20 cellular contexts compared by ENCODE assay signal in genomic region chr2:82825410-82826090, GRCh38.
A peak's percentile ranks its signal among the peaks of the same experiment; 100 is the strongest.
DNase-seq lines count a peak whose midpoint lies in the region; ATAC-seq, FAIRE-seq and TF ChIP-seq lines count a peak whose summit lies in the region.
"Had no signal": no experiment of that assay in that cellular context is flagged by ENCODE, and none has a peak within 500 bp of the region (broad histone marks: within the 10 kb centered on the region; RNA-seq: fewer than 3 reads in every experiment).

No MANE protein-coding gene starts in this region.

- no TSS peak for BruUV-seq in HepG2 (replicated peaks; lab: Mats Ljungman, UMichigan)

- TF ChIP-seq CTCF in HepG2 (CRISPR knock-in tag; IDR thresholded peaks at IDR 0.05) (no peak), right lobe of liver (IDR thresholded peaks at IDR 0.05) (no peak), OCI-LY3 (IDR thresholded peaks at IDR 0.05; ENCODE audit: low read depth, low read length) (no peak)

- TF ChIP-seq EP300 in HepG2 (IDR thresholded peaks at IDR 0.05; ENCODE audit: low read depth in 2 of 2, low read length in 2 of 2) (no peak), HepG2 (CRISPR knock-in tag; IDR thresholded peaks at IDR 0.05; ENCODE audit: borderline replicate concordance) (no peak)

- TF ChIP-seq RAD21 in HepG2 (CRISPR knock-in tag; IDR thresholded peaks at IDR 0.05): no peak

- H3K4me2 ChIP-seq in HepG2 (ENCODE audit: low read depth, low read length): no peak overlapping the region
- H3K4me2 ChIP-seq in OCI-LY3 (ENCODE audit: low read length): no peak overlapping the region
- H3K4me2 ChIP-seq: BLaER1 treated with 17β-estradiol and CSF1 and Interleukin-3, amounts not matched to agents 10 nM and 100 nM had no signal

- ATAC-seq in HepG2: no peak
- no peak for ATAC-seq in right lobe of liver
- no peak for ATAC-seq in HG02759 (IDR thresholded peaks at IDR 0.05; ENCODE audit: unreplicated experiment)
- ATAC-seq: CD8-positive, alpha-beta T cell had no signal

- WGBS in HepG2 (ENCODE audit: low lambda C conversion rate): 2% methylated on average over 8 of the region's 8 CpGs
- WGBS in right lobe of liver (ENCODE audit: insufficient coverage, low coverage, low lambda C conversion rate, missing lambda C conversion rate): 62% methylated on average over 8 of the region's 8 CpGs

- H3K4me3 ChIP-seq in HepG2 (replicated peaks in 1 of 3; ENCODE audit: insufficient read depth in 1 of 3, low read depth in 2 of 3, low read length in 3 of 3) (no peak overlapping the region), right lobe of liver (no peak overlapping the region), OCI-LY3 (ENCODE audit: low read length) (no peak overlapping the region)
- H3K4me3 ChIP-seq: BLaER1 treated with 17β-estradiol and CSF1 and Interleukin-3, amounts not matched to agents 10 nM and 100 nM had no signal

- H3K79me2 ChIP-seq in HepG2 (ENCODE audit: insufficient read depth, low read length): no peaks in the 10 kb centered on the region
- no peaks in the 10 kb centered on the region for H3K79me2 ChIP-seq in OCI-LY3 (ENCODE audit: low read length)

- H3K4me1 ChIP-seq in HepG2 (ENCODE audit: insufficient read depth, low read length) (no peaks in the 10 kb centered on the region), right lobe of liver (no peaks in the 10 kb centered on the region), OCI-LY3 (ENCODE audit: low read length) (no peaks in the 10 kb centered on the region)
- H3K4me1 ChIP-seq: BLaER1 treated with 17β-estradiol and CSF1 and Interleukin-3, amounts not matched to agents 10 nM and 100 nM; Caco-2 had no signal

- H3K27me3 ChIP-seq in HepG2 (ENCODE audit: control insufficient read depth in 1 of 2, insufficient read depth in 2 of 2, low read length in 2 of 2) (no peaks in the 10 kb centered on the region), right lobe of liver (no peaks in the 10 kb centered on the region), OCI-LY3 (ENCODE audit: low read depth, low read length) (no peaks in the 10 kb centered on the region)
- H3K27me3 ChIP-seq: BLaER1 treated with 17β-estradiol and CSF1 and Interleukin-3, amounts not matched to agents 10 nM and 100 nM had no signal

- intact Hi-C loops in HepG2 (cut with micrococcal nuclease; ENCODE audit: unreplicated experiment) (no loop called here), right lobe of liver (cut with DNase I) (no loop called here)

- H3K36me3 ChIP-seq in HepG2 (replicated peaks in 1 of 2; ENCODE audit: control insufficient read depth in 1 of 2, insufficient read depth in 2 of 2, low read length in 2 of 2) (no peaks in the 10 kb centered on the region), right lobe of liver (no peaks in the 10 kb centered on the region), OCI-LY3 (replicated peaks; ENCODE audit: low read depth, low read length) (no peaks in the 10 kb centered on the region)
- H3K36me3 ChIP-seq: BLaER1 treated with 17β-estradiol and CSF1 and Interleukin-3, amounts not matched to agents 10 nM and 100 nM had no signal

- no peak for TF ChIP-seq POLR2A in HepG2 (IDR thresholded peaks at IDR 0.05; ENCODE audit: insufficient read depth in 1 of 2, low read depth in 2 of 2, low read length in 2 of 2)
- TF ChIP-seq POLR2A in right lobe of liver (IDR thresholded peaks at IDR 0.05): no peak

- CTCF ChIA-PET in HepG2 (lab: Yijun Ruan, JAX; ENCODE audit: low intra/inter-chr PET ratio, low total read pairs): no interaction called here

- no peak overlapping the region for H3K27ac ChIP-seq in HepG2 (ENCODE audit: extremely low read length, insufficient read depth, low read length)
- H3K27ac ChIP-seq in right lobe of liver: no peak overlapping the region
- no peak overlapping the region for H3K27ac ChIP-seq in OCI-LY3 (ENCODE audit: low read length)
- H3K27ac ChIP-seq: BLaER1 treated with 17β-estradiol and CSF1 and Interleukin-3, amounts not matched to agents 10 nM and 100 nM; C4-2B had no signal

- H3K9me3 ChIP-seq in HepG2 (ENCODE audit: low read length) (0 out of 2 replicates have a peak, but pooled peaks cover 7% of the 10 kb centered on the region), right lobe of liver (no peaks in the 10 kb centered on the region), OCI-LY3 (ENCODE audit: insufficient read depth, low read length) (no peaks in the 10 kb centered on the region)
- H3K9me3 ChIP-seq: BLaER1 treated with 17β-estradiol and CSF1 and Interleukin-3, amounts not matched to agents 10 nM and 100 nM; Caco-2 had no signal

- FAIRE-seq in HepG2 (lab: Jason Lieb, UNC): no peak
- FAIRE-seq: A204.1, D721Med, G401.6, GM12891, GM19239 had no signal

- DNase-seq in HepG2 (ENCODE audit: low spot score) (no peak), right lobe of liver (no peak), SHP77 (lab: John Stamatoyannopoulos, UW) (no peak)
- DNase-seq: 8988T; AML-193; Caco-2; Calu3; CD4-positive, alpha-beta T cell; CD8-positive, alpha-beta T cell; DMS79 treated with DMSO at 0.1 percent for 48 hours; GF-D8 had no signal

- in situ Hi-C loops in HepG2 (cut with HindIII; ENCODE audit: extremely low pct_ligation_motif_present, low pct_unique_long_range_greater_than_20kb): no loop called here

- H4K20me1 ChIP-seq in HepG2 (ENCODE audit: insufficient read depth, low read length): no peaks in the 10 kb centered on the region
- H4K20me1 ChIP-seq in OCI-LY3 (ENCODE audit: insufficient read depth, low read length): no peaks in the 10 kb centered on the region
- H4K20me1 ChIP-seq: BLaER1 treated with 17β-estradiol and CSF1 and Interleukin-3, amounts not matched to agents 10 nM and 100 nM had no signal

- H3K9ac ChIP-seq in HepG2 (ENCODE audit: insufficient read depth, low read depth, low read length) (no peak overlapping the region), OCI-LY3 (ENCODE audit: low read length) (no peak overlapping the region)
- H3K9ac ChIP-seq: BLaER1 treated with 17β-estradiol and CSF1 and Interleukin-3, amounts not matched to agents 10 nM and 100 nM had no signal

- POLR2A ChIA-PET in HepG2 (lab: Yijun Ruan, JAX): no interaction called here

- H2AFZ ChIP-seq in HepG2 (ENCODE audit: low read length): no peak overlapping the region
- 0 out of 2 replicates have a peak overlapping the region, but pooled peaks have one; percentile 9 for H2AFZ ChIP-seq in OCI-LY3 (ENCODE audit: low read depth, low read length)

TF ChIP-seq in HepG2, 621 proteins besides CTCF, POLR2A, EP300 and RAD21:
- TF ChIP-seq NFE2L2 (IDR thresholded peaks at IDR 0.05; ENCODE audit: low read length) (0 out of 2 replicates have a peak, but pooled peaks have one; percentile 11), IRX3 (CRISPR knock-in tag; IDR thresholded peaks at IDR 0.05; ENCODE audit: borderline replicate concordance, low read depth) (no peak)
